ENCODE assay signal across 21 cellular contexts in genomic region chr13:94966380-94966779, GRCh38.
DNase-seq lines count a peak whose midpoint lies in the region; ATAC-seq and TF ChIP-seq lines count a peak whose summit lies in the region.
"Had no signal": no experiment of that assay in that cellular context is flagged by ENCODE, and none has a peak within 500 bp of the region (broad histone marks: within the 10 kb centered on the region; RNA-seq: fewer than 3 reads in every experiment).

No MANE protein-coding gene starts in this region.

- no peak for ATAC-seq in body of pancreas
- ATAC-seq in HG02884 (IDR thresholded peaks at IDR 0.05; ENCODE audit: unreplicated experiment) = no peak
- ATAC-seq: sciatic nerve had no signal

- no peak for TF ChIP-seq POLR2A in Peyer's patch (IDR thresholded peaks at IDR 0.05)
- no peak for TF ChIP-seq POLR2A in body of pancreas (IDR thresholded peaks at IDR 0.05)

- peak overlapping the region; percentile 59 to 76 (median 61) for H3K4me3 Mint-ChIP-seq in nephron
- H3K4me3 Mint-ChIP-seq: CD4-positive, alpha-beta T cell had no signal

- peak; percentile 44 for DNase-seq in DMS53 (lab: John Stamatoyannopoulos, UW)
- DNase-seq in NCI-H146 treated with DMSO at 0.1 percent for 48 hours (lab: John Stamatoyannopoulos, UW; ENCODE audit: unreplicated experiment) = peak; percentile 92
- DNase-seq in NCI-H774 (lab: John Stamatoyannopoulos, UW) = peak; percentile 42
- DNase-seq in Peyer's patch = no peak
- no peak for DNase-seq in body of pancreas
- no peak for DNase-seq in ascending aorta (ENCODE audit: low spot score in 2 of 2)
- DNase-seq: activated CD4-positive, alpha-beta T cell treated with anti-CD3 and anti-CD28 coated beads for 1 hour; adrenal gland; CD4-positive, alpha-beta T cell; dermis blood vessel endothelial cell; EL; GM23248; hippocampal formation; islet precursor cell; NCI-H524 treated with DMSO at 0.1 percent for 48 hours; T1000 had no signal

- WGBS in body of pancreas, 2 donors = 19 to 21% methylated on average over 3 of the region's 3 CpGs

- intact Hi-C loops in body of pancreas (cut with DNase I) (no loop called here), ascending aorta (cut with DNase I) (no loop called here)

- H3K36me3 ChIP-seq in Peyer's patch (no peaks in the 10 kb centered on the region), body of pancreas (replicated peaks in 1 of 2; ENCODE audit: insufficient read depth in 1 of 2, low read depth in 2 of 2) (no peaks in the 10 kb centered on the region), ascending aorta (no peaks in the 10 kb centered on the region)
- H3K36me3 ChIP-seq: adrenal gland, suprapubic skin had no signal

- H3K4me1 ChIP-seq in Peyer's patch (peaks cover 0 to 14% (median 0%) of the 10 kb centered on the region in 4 donors), body of pancreas (peaks cover 15% of the 10 kb centered on the region), ascending aorta (peaks cover 0 to 4% of the 10 kb centered on the region in 2 donors)

- H3K27ac Mint-ChIP-seq in nephron = peak overlapping the region in 2 of 3 experiments; percentile 2 to 48
- H3K27ac Mint-ChIP-seq: activated T-helper 2 cell treated with anti-CD3 and anti-CD28 coated beads, Interferon-gamma antibody, Interleukin-2, Interleukin-4, amounts not matched to agents 10 μg/mL and 5 μg/mL and 100 μg/mL, durations not matched to agents 14 hours and 24 hours and 36 hours; CD4-positive, alpha-beta T cell had no signal

- H3K27ac ChIP-seq in Peyer's patch (no peak overlapping the region), body of pancreas (no peak overlapping the region), ascending aorta (no peak overlapping the region)
- H3K27ac ChIP-seq: adrenal gland, GM23248, suprapubic skin had no signal

- peaks cover 85% of the 10 kb centered on the region for H3K27me3 Mint-ChIP-seq in nephron (ENCODE audit: low read depth)

- H3K9me3 Mint-ChIP-seq in nephron = no peaks in the 10 kb centered on the region
- H3K9me3 Mint-ChIP-seq: activated T-helper 2 cell treated with anti-CD3 and anti-CD28 coated beads, Interferon-gamma antibody, Interleukin-2, Interleukin-4, amounts not matched to agents 10 μg/mL and 5 μg/mL and 100 μg/mL, durations not matched to agents 14 hours and 24 hours and 36 hours; CD4-positive, alpha-beta T cell had no signal

- H3K4me3 ChIP-seq in Peyer's patch (no peak overlapping the region), body of pancreas (no peak overlapping the region), ascending aorta (no peak overlapping the region)
- H3K4me3 ChIP-seq: adrenal gland, GM23248, suprapubic skin had no signal

- H3K27me3 ChIP-seq in Peyer's patch (peaks cover 0 to 13% of the 10 kb centered on the region in 2 donors), body of pancreas (peaks cover 0 to 11% of the 10 kb centered on the region in 2 donors), ascending aorta (no peaks in the 10 kb centered on the region)

- H3K4me1 Mint-ChIP-seq in nephron = peaks cover 19% of the 10 kb centered on the region

- no peaks in the 10 kb centered on the region for H3K36me3 Mint-ChIP-seq in nephron (ENCODE audit: low read depth)

- TF ChIP-seq CTCF in nephron (IDR thresholded peaks at IDR 0.05; ENCODE audit: unreplicated experiment in 3 of 3) = no peak
- TF ChIP-seq CTCF in Peyer's patch (IDR thresholded peaks at IDR 0.05) = no peak
- TF ChIP-seq CTCF in body of pancreas (IDR thresholded peaks at IDR 0.05) = no peak
- no peak for TF ChIP-seq CTCF in ascending aorta (IDR thresholded peaks at IDR 0.05)

- H3K9me3 ChIP-seq in Peyer's patch (no peaks in the 10 kb centered on the region), body of pancreas (no peaks in the 10 kb centered on the region), ascending aorta (no peaks in the 10 kb centered on the region)
- H3K9me3 ChIP-seq: adrenal gland, suprapubic skin had no signal

Comparison
In these comparisons a context has a peak if more than half of its experiments do, and no peak if none do; other contexts are left out.
1. DNase-seq: peak in DMS53 (single experiment), NCI-H146 treated with DMSO at 0.1 percent for 48 hours (single experiment) and NCI-H774 (single experiment); none in Peyer's patch (0 of 3), body of pancreas (0 of 4) and ascending aorta (0 of 2).